ENCODE assay signal across 32 cellular contexts in the genomic region with DNA sequence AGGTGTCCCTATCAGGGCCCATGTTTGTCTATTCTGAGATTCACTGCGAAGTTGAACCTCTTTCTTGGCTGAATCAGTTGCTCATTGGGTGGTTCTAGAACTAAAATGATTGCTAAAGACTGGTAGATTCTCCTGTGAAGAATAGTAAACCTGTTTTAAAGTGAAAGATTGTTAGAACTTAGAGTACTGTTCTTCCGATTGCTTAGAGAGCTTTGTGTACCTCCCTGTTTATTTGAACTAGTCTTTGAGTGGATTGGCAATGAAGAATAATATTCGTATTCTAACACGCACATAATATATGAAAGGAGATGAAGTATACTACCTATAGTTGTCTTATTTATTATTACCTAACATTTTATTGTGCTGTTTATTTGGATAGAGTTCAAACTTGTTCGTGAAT.
"Had no signal": no experiment of that assay in that cellular context is flagged by ENCODE, and none has a peak within 500 bp of the region (broad histone marks: within the 10 kb centered on the region; RNA-seq: fewer than 3 reads in every experiment).

No MANE protein-coding gene starts in this region.

- H3K4me3 Mint-ChIP-seq: activated CD4-positive, alpha-beta memory T cell treated with anti-CD3 and anti-CD28 coated beads for 36 hours; activated CD4-positive, alpha-beta T cell treated with anti-CD3 and anti-CD28 coated beads for 36 hours; activated CD4-positive, alpha-beta T cell treated with anti-CD3 and anti-CD28 coated beads, Interleukin-2, amount 10 ng/mL, durations not matched to agents 24 days and 14 days; activated CD8-positive, alpha-beta memory T cell treated with anti-CD3 and anti-CD28 coated beads, Interleukin-2, amount 10 ng/mL, durations not matched to agents 7 days and 5 days; activated CD8-positive, alpha-beta T cell treated with anti-CD3 and anti-CD28 coated beads, Interleukin-2, amount 10 ng/mL, durations not matched to agents 7 days and 5 days; activated naive CD4-positive, alpha-beta T cell treated with anti-CD3 and anti-CD28 coated beads, Interleukin-2, amount 10 ng/mL, durations not matched to agents 7 days and 5 days; central memory CD8-positive, alpha-beta T cell; effector memory CD8-positive, alpha-beta T cell; T-helper 17 cell; T-helper 2 cell treated with Interferon-gamma antibody and Interleukin-4, amounts not matched to agents 5 μg/mL and 100 μg/mL, for 36 hours had no signal

- H3K4me1 ChIP-seq: esophagus muscularis mucosa, foreskin keratinocyte, gastrocnemius medialis had no signal

- ATAC-seq: activated CD4-positive, alpha-beta T cell treated with anti-CD3 and anti-CD28 coated beads for 36 hours; activated CD8-positive, alpha-beta memory T cell treated with anti-CD3 and anti-CD28 coated beads, Interleukin-2, amount 10 ng/mL, durations not matched to agents 7 days and 5 days; activated CD8-positive, alpha-beta T cell treated with anti-CD3 and anti-CD28 coated beads, Interleukin-2, amount 10 ng/mL, durations not matched to agents 7 days and 5 days; activated naive CD4-positive, alpha-beta T cell treated with anti-CD3 and anti-CD28 coated beads, Interleukin-2, amount 50 U/mL, for 72 hours; effector memory CD8-positive, alpha-beta T cell; foreskin keratinocyte; gastrocnemius medialis; T-helper 17 cell had no signal

- H3K4me3 ChIP-seq: esophagus muscularis mucosa, gastrocnemius medialis had no signal

- H3K27ac ChIP-seq: brain microvascular endothelial cell, esophagus muscularis mucosa, foreskin keratinocyte, gastrocnemius medialis, WERI-Rb-1 had no signal

- H3K9me3 Mint-ChIP-seq: activated CD4-positive, alpha-beta memory T cell treated with anti-CD3 and anti-CD28 coated beads for 36 hours; activated naive CD4-positive, alpha-beta T cell treated with anti-CD3 and anti-CD28 coated beads, Interleukin-2, amount 10 ng/mL, durations not matched to agents 7 days and 5 days; central memory CD8-positive, alpha-beta T cell; effector memory CD8-positive, alpha-beta T cell had no signal

- DNase-seq: activated CD4-positive, alpha-beta memory T cell treated with anti-CD3 and anti-CD28 coated beads for 36 hours; activated CD4-positive, alpha-beta T cell treated with anti-CD3 and anti-CD28 coated beads for 36 hours; activated CD4-positive, alpha-beta T cell treated with anti-CD3 and anti-CD28 coated beads, Interleukin-2, amount 10 ng/mL, durations not matched to agents 24 days and 14 days; activated CD4-positive, CD25-positive, alpha-beta regulatory T cell; activated CD4-positive, CD25-positive, alpha-beta regulatory T cell treated with anti-CD3 and anti-CD28 coated beads, Interleukin-2, amount 50 U/mL, for 72 hours; activated CD8-positive, alpha-beta memory T cell treated with anti-CD3 and anti-CD28 coated beads, Interleukin-2, amount 10 ng/mL, durations not matched to agents 7 days and 5 days; activated CD8-positive, alpha-beta memory T cell treated with anti-CD3 and anti-CD28 coated beads, Interleukin-2, amount 50 U/mL, for 4 hours; activated CD8-positive, alpha-beta T cell treated with anti-CD3 and anti-CD28 coated beads, Interleukin-2, amount 10 ng/mL, durations not matched to agents 7 days and 5 days; activated gamma-delta T cell; activated naive CD4-positive, alpha-beta T cell; activated naive CD4-positive, alpha-beta T cell treated with anti-CD3 and anti-CD28 coated beads, Interleukin-2, amount 10 ng/mL, durations not matched to agents 7 days and 5 days; activated T-cell treated with anti-CD3 and anti-CD28 coated beads, Interleukin-2, amount 50 U/mL, for 1 hour; activated T-cell treated with anti-CD3 and anti-CD28 coated beads, Interleukin-2, amount 50 U/mL, for 48 hours; amniotic stem cell; anterior cingulate cortex; brain microvascular endothelial cell; cortex of kidney; dermis blood vessel endothelial cell; effector CD4-positive, alpha-beta T cell; effector memory CD8-positive, alpha-beta T cell; erythroblast; foreskin keratinocyte; gastrocnemius medialis; glutamatergic neuron; T-helper 1 cell; T-helper 17 cell; T1000; WERI-Rb-1 had no signal

- H3K27me3 Mint-ChIP-seq: activated CD4-positive, alpha-beta memory T cell treated with anti-CD3 and anti-CD28 coated beads for 36 hours; activated CD4-positive, alpha-beta T cell treated with anti-CD3 and anti-CD28 coated beads for 36 hours; activated CD4-positive, alpha-beta T cell treated with anti-CD3 and anti-CD28 coated beads, Interleukin-2, amount 10 ng/mL, durations not matched to agents 24 days and 14 days; activated CD8-positive, alpha-beta memory T cell treated with anti-CD3 and anti-CD28 coated beads, Interleukin-2, amount 10 ng/mL, durations not matched to agents 7 days and 5 days; activated naive CD4-positive, alpha-beta T cell treated with anti-CD3 and anti-CD28 coated beads, Interleukin-2, amount 10 ng/mL, durations not matched to agents 7 days and 5 days; central memory CD8-positive, alpha-beta T cell; effector memory CD8-positive, alpha-beta T cell; T-helper 17 cell had no signal

- H3K36me3 Mint-ChIP-seq: activated CD4-positive, alpha-beta memory T cell treated with anti-CD3 and anti-CD28 coated beads for 36 hours; activated naive CD4-positive, alpha-beta T cell treated with anti-CD3 and anti-CD28 coated beads, Interleukin-2, amount 10 ng/mL, durations not matched to agents 7 days and 5 days had no signal

- H3K36me3 ChIP-seq: brain microvascular endothelial cell, esophagus muscularis mucosa, gastrocnemius medialis, WERI-Rb-1 had no signal

- H3K27me3 ChIP-seq: brain microvascular endothelial cell, esophagus muscularis mucosa, foreskin keratinocyte, gastrocnemius medialis had no signal

- H3K27ac Mint-ChIP-seq: activated CD4-positive, alpha-beta memory T cell treated with anti-CD3 and anti-CD28 coated beads for 36 hours; activated CD4-positive, alpha-beta T cell treated with anti-CD3 and anti-CD28 coated beads for 36 hours; activated CD4-positive, alpha-beta T cell treated with anti-CD3 and anti-CD28 coated beads, Interleukin-2, amount 10 ng/mL, durations not matched to agents 24 days and 14 days; activated CD8-positive, alpha-beta memory T cell treated with anti-CD3 and anti-CD28 coated beads, Interleukin-2, amount 10 ng/mL, durations not matched to agents 7 days and 5 days; activated CD8-positive, alpha-beta T cell treated with anti-CD3 and anti-CD28 coated beads, Interleukin-2, amount 10 ng/mL, durations not matched to agents 7 days and 5 days; activated naive CD4-positive, alpha-beta T cell treated with anti-CD3 and anti-CD28 coated beads, Interleukin-2, amount 10 ng/mL, durations not matched to agents 7 days and 5 days; activated naive CD4-positive, alpha-beta T cell treated with anti-CD3 and anti-CD28 coated beads, Interleukin-2, amount 50 U/mL, for 72 hours; effector memory CD8-positive, alpha-beta T cell; T-helper 17 cell; T-helper 2 cell treated with Interferon-gamma antibody and Interleukin-4, amounts not matched to agents 5 μg/mL and 100 μg/mL, for 36 hours had no signal

- H3K9me3 ChIP-seq: esophagus muscularis mucosa, gastrocnemius medialis had no signal
